Comparison of ENCODE assay signal across 1 cellular context in the genomic region with DNA sequence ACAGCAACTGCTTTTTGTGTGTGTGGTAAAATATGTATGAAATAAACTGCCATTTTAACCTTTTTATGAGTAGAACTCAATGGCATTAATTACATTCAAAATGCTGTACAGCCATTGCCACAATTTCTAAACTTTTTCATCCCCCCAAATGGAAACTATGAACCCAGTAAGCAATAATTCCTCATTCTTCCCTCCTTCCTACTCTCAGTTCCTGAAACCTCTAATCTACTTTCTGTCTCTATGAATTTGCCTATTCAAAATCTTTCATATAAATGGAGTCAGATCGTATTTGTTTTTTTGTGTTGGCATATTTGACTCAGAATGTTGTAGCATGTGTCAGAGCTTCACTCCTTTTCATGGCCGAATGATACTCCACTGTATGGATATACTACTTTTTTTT.
TF ChIP-seq lines count a peak whose summit lies in the region.

No MANE protein-coding gene starts in this region.

TF ChIP-seq in HepG2, 621 proteins besides CTCF, POLR2A, EP300 and RAD21:
- TF ChIP-seq ZC3H4 (CRISPR knock-in tag; IDR thresholded peaks at IDR 0.05; ENCODE audit: borderline replicate concordance) = no peak
- no peak for TF ChIP-seq BRCA1 (CRISPR knock-in tag; IDR thresholded peaks at IDR 0.05)
- no peak for TF ChIP-seq FOXM1 (CRISPR knock-in tag; IDR thresholded peaks at IDR 0.05)
- no peak for TF ChIP-seq AFF4 (CRISPR knock-in tag; IDR thresholded peaks at IDR 0.05)
- TF ChIP-seq HNF4A (CRISPR knock-in tag; IDR thresholded peaks at IDR 0.05) = no peak
- TF ChIP-seq SP1 (IDR thresholded peaks at IDR 0.05) = no peak
- no peak for TF ChIP-seq SP1 (CRISPR knock-in tag; IDR thresholded peaks at IDR 0.05)
- no peak for TF ChIP-seq PHF21A (CRISPR knock-in tag; IDR thresholded peaks at IDR 0.05)
- TF ChIP-seq ZNF83 (CRISPR knock-in tag; IDR thresholded peaks at IDR 0.05; ENCODE audit: borderline replicate concordance) = no peak
- no peak for TF ChIP-seq HINFP (CRISPR knock-in tag; IDR thresholded peaks at IDR 0.05; ENCODE audit: low read depth)
